In genomic region chr15:42578984-42579537, GRCh38 we compare ENCODE assay signal across 35 cellular contexts.
"Had no signal": no experiment of that assay in that cellular context is flagged by ENCODE, and none has a peak within 500 bp of the region (broad histone marks: within the 10 kb centered on the region; RNA-seq: fewer than 3 reads in every experiment).

No MANE protein-coding gene starts in this region.

- H3K4me3 Mint-ChIP-seq: activated CD4-positive, alpha-beta T cell treated with anti-CD3 and anti-CD28 coated beads for 36 hours; activated CD8-positive, alpha-beta memory T cell treated with anti-CD3 and anti-CD28 coated beads, Interleukin-2, amount 10 ng/mL, durations not matched to agents 7 days and 5 days; activated CD8-positive, alpha-beta T cell treated with anti-CD3 and anti-CD28 coated beads, Interleukin-2, amount 10 ng/mL, durations not matched to agents 7 days and 5 days; activated naive CD4-positive, alpha-beta T cell treated with anti-CD3 and anti-CD28 coated beads for 36 hours; activated naive CD8-positive, alpha-beta T cell treated with anti-CD3 and anti-CD28 coated beads for 36 hours; dendritic cell treated with granulocyte-macrophage colony-stimulating factor and Interleukin-4, amounts not matched to agents 40 ng/mL and 50 ng/mL, for 4 days; endodermal cell; mesothelial cell of epicardium; stimulated activated naive B cell treated with anti-CD40 and anti-IgM and Interleukin-4, amounts not matched to agents 10 μg/mL and 1 μg/mL and 100 μg/mL, for 72 hours had no signal

- H3K27ac Mint-ChIP-seq: activated CD4-positive, alpha-beta T cell treated with anti-CD3 and anti-CD28 coated beads for 36 hours; activated CD8-positive, alpha-beta memory T cell treated with anti-CD3 and anti-CD28 coated beads, Interleukin-2, amount 10 ng/mL, durations not matched to agents 7 days and 5 days; activated CD8-positive, alpha-beta T cell treated with anti-CD3 and anti-CD28 coated beads, Interleukin-2, amount 10 ng/mL, durations not matched to agents 7 days and 5 days; activated naive CD4-positive, alpha-beta T cell treated with anti-CD3 and anti-CD28 coated beads for 36 hours; activated naive CD8-positive, alpha-beta T cell treated with anti-CD3 and anti-CD28 coated beads for 36 hours; activated T-helper 1 cell treated with anti-CD3 and anti-CD28 coated beads, Interleukin-12 subunit alpha, Interleukin-12 subunit beta, Interleukin-2, Interleukin-4 antibody, amounts not matched to agents 30 ng/mL and 10 ng/mL and 1 ng/mL, durations not matched to agents 14 hours and 24 hours and 36 hours; dendritic cell treated with granulocyte-macrophage colony-stimulating factor and Interleukin-4, amounts not matched to agents 40 ng/mL and 50 ng/mL, for 4 days; endodermal cell; mesothelial cell of epicardium; naive B cell; progenitor cell of endocrine pancreas; stimulated activated naive B cell treated with anti-CD40 and anti-IgM and Interleukin-4, amounts not matched to agents 10 μg/mL and 1 μg/mL and 100 μg/mL, for 72 hours had no signal

- H3K27me3 Mint-ChIP-seq: activated naive CD8-positive, alpha-beta T cell treated with anti-CD3 and anti-CD28 coated beads for 36 hours; naive B cell had no signal

- H3K27ac ChIP-seq: adrenal gland, neutrophil, thyroid gland, upper lobe of right lung had no signal

- H3K9me3 Mint-ChIP-seq: activated naive CD4-positive, alpha-beta T cell treated with anti-CD3 and anti-CD28 coated beads for 36 hours; activated naive CD8-positive, alpha-beta T cell treated with anti-CD3 and anti-CD28 coated beads for 36 hours; activated T-helper 1 cell treated with anti-CD3 and anti-CD28 coated beads, Interleukin-12 subunit alpha, Interleukin-12 subunit beta, Interleukin-2, Interleukin-4 antibody, amounts not matched to agents 30 ng/mL and 10 ng/mL and 1 ng/mL, durations not matched to agents 14 hours and 24 hours and 36 hours; dendritic cell treated with granulocyte-macrophage colony-stimulating factor and Interleukin-4, amounts not matched to agents 40 ng/mL and 50 ng/mL, for 4 days; endodermal cell; immature natural killer cell; mesothelial cell of epicardium; naive B cell; stimulated activated naive B cell treated with anti-CD40 and anti-IgM and Interleukin-4, amounts not matched to agents 10 μg/mL and 1 μg/mL and 100 μg/mL, for 72 hours had no signal

- H3K36me3 Mint-ChIP-seq: activated CD8-positive, alpha-beta memory T cell treated with anti-CD3 and anti-CD28 coated beads, Interleukin-2, amount 10 ng/mL, durations not matched to agents 7 days and 5 days; immature natural killer cell; mesothelial cell of epicardium; naive B cell had no signal

- DNase-seq: activated CD4-positive, alpha-beta T cell treated with anti-CD3 and anti-CD28 coated beads for 36 hours; activated CD4-positive, CD25-positive, alpha-beta regulatory T cell; activated CD8-positive, alpha-beta memory T cell treated with anti-CD3 and anti-CD28 coated beads, Interleukin-2, amount 10 ng/mL, durations not matched to agents 7 days and 5 days; activated CD8-positive, alpha-beta T cell treated with anti-CD3 and anti-CD28 coated beads, Interleukin-2, amount 10 ng/mL, durations not matched to agents 7 days and 5 days; activated effector memory CD4-positive, alpha-beta T cell treated with anti-CD3 and anti-CD28 coated beads, Interleukin-2, amount 50 U/mL, for 16 hours; activated naive CD4-positive, alpha-beta T cell treated with anti-CD3 and anti-CD28 coated beads for 36 hours; activated naive CD8-positive, alpha-beta T cell treated with anti-CD3 and anti-CD28 coated beads for 36 hours; activated T-cell treated with anti-CD3 and anti-CD28 coated beads, Interleukin-2, amount 50 U/mL, for 1 hour; adrenal gland; aorta; caudate nucleus; endodermal cell; foreskin fibroblast; heart left ventricle; hypothalamus; immature natural killer cell; kidney; left colon; mammary epithelial cell; naive B cell; ovary; small intestine; stimulated activated CD4-positive, alpha-beta T cell treated with anti-CD3 and anti-CD28 coated beads, Interleukin-4, amount 100 ng/mL, for 24 hours; stimulated activated CD8-positive, alpha-beta memory T cell treated with anti-CD3 and anti-CD28 coated beads, Interleukin-4, amount 100 ng/mL, for 48 hours; stimulated activated naive B cell treated with anti-CD40 and anti-IgM and Interleukin-4, amounts not matched to agents 10 μg/mL and 1 μg/mL and 100 μg/mL, for 72 hours; stomach; thyroid gland; upper lobe of right lung had no signal

- H3K27me3 ChIP-seq: adrenal gland, heart left ventricle, ovary, thyroid gland, upper lobe of right lung had no signal

- FAIRE-seq: kidney, small intestine had no signal

- H3K4me3 ChIP-seq: adrenal gland, heart left ventricle, ovary, stomach, thyroid gland, upper lobe of right lung had no signal

- ATAC-seq: activated CD4-positive, alpha-beta T cell treated with anti-CD3 and anti-CD28 coated beads for 36 hours; activated CD8-positive, alpha-beta memory T cell treated with anti-CD3 and anti-CD28 coated beads, Interleukin-2, amount 10 ng/mL, durations not matched to agents 7 days and 5 days; activated CD8-positive, alpha-beta T cell treated with anti-CD3 and anti-CD28 coated beads, Interleukin-2, amount 10 ng/mL, durations not matched to agents 7 days and 5 days; esophagus mucosa; heart left ventricle; left colon; sciatic nerve; stimulated activated naive B cell treated with anti-CD40 and anti-IgM and Interleukin-4, amounts not matched to agents 10 μg/mL and 1 μg/mL and 100 μg/mL, for 72 hours; upper lobe of right lung had no signal

- H3K36me3 ChIP-seq: adrenal gland, heart left ventricle, neutrophil, ovary, stomach, thyroid gland, upper lobe of right lung had no signal

- H3K9me3 ChIP-seq: adrenal gland, heart left ventricle, neutrophil, ovary, stomach, thyroid gland, upper lobe of right lung had no signal
